Comparison of ENCODE assay signal across 8 cellular contexts in the genomic region with DNA sequence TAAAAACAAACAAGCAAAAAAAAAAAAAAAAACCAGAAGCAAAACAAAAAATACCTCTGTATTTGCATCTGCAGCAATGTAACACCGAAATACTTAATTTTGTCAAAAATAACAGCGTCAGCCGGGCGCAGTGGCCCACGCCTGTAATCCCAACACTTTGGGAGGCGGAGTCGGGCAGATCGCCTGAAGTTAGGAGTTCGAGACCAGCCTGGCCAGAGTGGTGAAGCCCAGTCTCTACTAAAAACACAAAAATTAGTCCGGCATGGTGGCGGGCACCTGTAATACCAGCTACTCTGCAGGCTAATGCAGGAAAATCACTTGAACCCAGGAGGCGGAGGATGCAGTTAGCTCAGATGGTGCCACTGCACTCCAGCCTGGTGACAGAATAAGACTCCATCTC.
"Had no signal": no experiment of that assay in that cellular context is flagged by ENCODE, and none has a peak within 500 bp of the region (broad histone marks: within the 10 kb centered on the region; RNA-seq: fewer than 3 reads in every experiment).

No MANE protein-coding gene starts in this region.

- ATAC-seq: GM23338, HCT116 had no signal

- DNase-seq: GM23248, GOT3, H7, H9, HCEC 1CT, HFFc6 had no signal
